In genomic region chr6:111748247-111748647, GRCh38 we compare ENCODE assay signal across 11 cellular contexts.
A peak's percentile ranks its signal among the peaks of the same experiment; 100 is the strongest.
DNase-seq lines count a peak whose midpoint lies in the region; ATAC-seq and TF ChIP-seq lines count a peak whose summit lies in the region.
"Had no signal": no experiment of that assay in that cellular context is flagged by ENCODE, and none has a peak within 500 bp of the region (broad histone marks: within the 10 kb centered on the region; RNA-seq: fewer than 3 reads in every experiment).

No MANE protein-coding gene starts in this region.

- no peaks in the 10 kb centered on the region for H3K27me3 ChIP-seq in CD8-positive, alpha-beta memory T cell (ENCODE audit: insufficient read depth, low read length, poor library complexity, severe bottlenecking)
- H3K27me3 ChIP-seq in lower lobe of right lung (ENCODE audit: low read depth) = no peaks in the 10 kb centered on the region
- H3K27me3 ChIP-seq: cardiac muscle cell had no signal

- peaks cover 0 to 1% of the 10 kb centered on the region in 2 donors for H3K27me3 Mint-ChIP-seq in CD8-positive, alpha-beta memory T cell
- H3K27me3 Mint-ChIP-seq in activated T-helper 2 cell treated with anti-CD3 and anti-CD28 coated beads, Interferon-gamma antibody, Interleukin-2, Interleukin-4, amounts not matched to agents 10 μg/mL and 5 μg/mL and 100 μg/mL, durations not matched to agents 14 hours and 24 hours and 36 hours (ENCODE audit: low read depth) = no peaks in the 10 kb centered on the region

- no peak overlapping the region for H3K4me3 ChIP-seq in CD8-positive, alpha-beta memory T cell (ENCODE audit: low read length)
- H3K4me3 ChIP-seq in lower lobe of right lung = no peak overlapping the region
- H3K4me3 ChIP-seq: cardiac muscle cell, GM23248 had no signal

- peak overlapping the region; percentile 1 to 83 (median 61) for H3K4me3 Mint-ChIP-seq in CD8-positive, alpha-beta memory T cell
- H3K4me3 Mint-ChIP-seq in activated T-helper 2 cell treated with anti-CD3 and anti-CD28 coated beads, Interferon-gamma antibody, Interleukin-2, Interleukin-4, amounts not matched to agents 10 μg/mL and 5 μg/mL and 100 μg/mL, durations not matched to agents 14 hours and 24 hours and 36 hours (ENCODE audit: low read depth) = no peak overlapping the region

- peaks cover 98% of the 10 kb centered on the region for H3K4me1 ChIP-seq in CD8-positive, alpha-beta memory T cell (ENCODE audit: insufficient read depth, low read length)
- H3K4me1 ChIP-seq in lower lobe of right lung = peaks cover 82% of the 10 kb centered on the region

- H3K27ac Mint-ChIP-seq in CD8-positive, alpha-beta memory T cell = peak overlapping the region; percentile 83 to 100 (median 98)
- peak overlapping the region; percentile 0 for H3K27ac Mint-ChIP-seq in activated T-helper 2 cell treated with anti-CD3 and anti-CD28 coated beads, Interferon-gamma antibody, Interleukin-2, Interleukin-4, amounts not matched to agents 10 μg/mL and 5 μg/mL and 100 μg/mL, durations not matched to agents 14 hours and 24 hours and 36 hours

- no peaks in the 10 kb centered on the region for H3K9me3 ChIP-seq in CD8-positive, alpha-beta memory T cell (ENCODE audit: low read length)
- no peaks in the 10 kb centered on the region for H3K9me3 ChIP-seq in lower lobe of right lung

- CTCF ChIA-PET in CD8-positive, alpha-beta memory T cell (lab: Charles Lee) = interaction anchor here (1.3 to 3.3 kb wide), 3 partner anchors 12 to 55 kb away, joined by 3 to 19 read pairs (median 5); no protein-coding TSS in a partner anchor

- H3K4me1 Mint-ChIP-seq in CD8-positive, alpha-beta memory T cell = peaks cover 93 to 100% (median 99%) of the 10 kb centered on the region in 3 donors
- peaks cover 73% of the 10 kb centered on the region for H3K4me1 Mint-ChIP-seq in activated T-helper 2 cell treated with anti-CD3 and anti-CD28 coated beads, Interferon-gamma antibody, Interleukin-2, Interleukin-4, amounts not matched to agents 10 μg/mL and 5 μg/mL and 100 μg/mL, durations not matched to agents 14 hours and 24 hours and 36 hours (ENCODE audit: low read depth)

- peaks cover 14% of the 10 kb centered on the region for H3K36me3 ChIP-seq in CD8-positive, alpha-beta memory T cell (ENCODE audit: insufficient read depth, low read length)
- H3K36me3 ChIP-seq in lower lobe of right lung = no peaks in the 10 kb centered on the region
- H3K36me3 ChIP-seq: cardiac muscle cell had no signal

- TF ChIP-seq CTCF in lower lobe of right lung (IDR thresholded peaks at IDR 0.05) = no peak

- H3K36me3 Mint-ChIP-seq in CD8-positive, alpha-beta memory T cell = peaks cover 24 to 92% (median 37%) of the 10 kb centered on the region in 3 donors
- peaks cover 78% of the 10 kb centered on the region for H3K36me3 Mint-ChIP-seq in activated T-helper 2 cell treated with anti-CD3 and anti-CD28 coated beads, Interferon-gamma antibody, Interleukin-2, Interleukin-4, amounts not matched to agents 10 μg/mL and 5 μg/mL and 100 μg/mL, durations not matched to agents 14 hours and 24 hours and 36 hours (ENCODE audit: low read depth)

- intact Hi-C loops in activated T-helper 2 cell treated with anti-CD3 and anti-CD28 coated beads, Interferon-gamma antibody, Interleukin-2, Interleukin-4, amounts not matched to agents 10 μg/mL and 5 μg/mL and 100 μg/mL, durations not matched to agents 14 hours and 24 hours and 36 hours (cut with micrococcal nuclease) = no loop called here
- intact Hi-C loops in lower lobe of right lung (cut with DNase I) = no loop called here

- ATAC-seq in GM19351 (IDR thresholded peaks at IDR 0.05; ENCODE audit: unreplicated experiment) = peak; percentile 57
- ATAC-seq in lower lobe of right lung = no peak
- ATAC-seq in GM19397 (IDR thresholded peaks at IDR 0.05; ENCODE audit: unreplicated experiment) = no peak

- POLR2A ChIA-PET in CD8-positive, alpha-beta memory T cell (lab: Charles Lee) = interaction anchor here (1.1 kb wide), 1 partner anchor 9 kb away, joined by 3 read pairs; no protein-coding TSS in a partner anchor

- H3K27ac ChIP-seq in CD8-positive, alpha-beta memory T cell (ENCODE audit: low read depth, low read length) = no peak overlapping the region
- peak overlapping the region; percentile 32 for H3K27ac ChIP-seq in lower lobe of right lung
- H3K27ac ChIP-seq: cardiac muscle cell, GM23248 had no signal

- DNase-seq in CD8-positive, alpha-beta memory T cell = no peak
- no peak for DNase-seq in activated T-helper 2 cell treated with anti-CD3 and anti-CD28 coated beads, Interferon-gamma antibody, Interleukin-2, Interleukin-4, amounts not matched to agents 10 μg/mL and 5 μg/mL and 100 μg/mL, durations not matched to agents 14 hours and 24 hours and 36 hours (ENCODE audit: low spot score)
- no peak for DNase-seq in lower lobe of right lung
- no peak for DNase-seq in NCI-H2081 (lab: John Stamatoyannopoulos, UW)
- DNase-seq in NCI-H2029 (lab: John Stamatoyannopoulos, UW) = no peak
- DNase-seq: GM23248, NCI-H1092 treated with DMSO at 0.1 percent for 48 hours, NCI-H526 treated with DMSO at 0.1 percent for 48 hours had no signal

- no peaks in the 10 kb centered on the region for H3K9me3 Mint-ChIP-seq in CD8-positive, alpha-beta memory T cell
- no peaks in the 10 kb centered on the region for H3K9me3 Mint-ChIP-seq in activated T-helper 2 cell treated with anti-CD3 and anti-CD28 coated beads, Interferon-gamma antibody, Interleukin-2, Interleukin-4, amounts not matched to agents 10 μg/mL and 5 μg/mL and 100 μg/mL, durations not matched to agents 14 hours and 24 hours and 36 hours
